ENCODE assay signal across 17 cellular contexts in genomic region chr14:68502196-68502595, GRCh38.
"Had no signal": no experiment of that assay in that cellular context is flagged by ENCODE, and none has a peak within 500 bp of the region (broad histone marks: within the 10 kb centered on the region; RNA-seq: fewer than 3 reads in every experiment).

No MANE protein-coding gene starts in this region.

- ATAC-seq: activated CD4-positive, alpha-beta T cell treated with anti-CD3 and anti-CD28 coated beads for 36 hours; activated CD8-positive, alpha-beta memory T cell treated with anti-CD3 and anti-CD28 coated beads, Interleukin-2, amount 10 ng/mL, durations not matched to agents 7 days and 5 days; gastroesophageal sphincter; stimulated activated naive CD8-positive, alpha-beta T cell treated with anti-CD3 and anti-CD28 coated beads, Interleukin-15, Interleukin-2, amounts not matched to agents 100 U/mL and 50 U/mL, for 24 hours had no signal

- H3K27ac Mint-ChIP-seq: activated CD4-positive, alpha-beta memory T cell treated with anti-CD3 and anti-CD28 coated beads for 36 hours; activated CD4-positive, alpha-beta T cell treated with anti-CD3 and anti-CD28 coated beads for 36 hours; activated CD8-positive, alpha-beta memory T cell treated with anti-CD3 and anti-CD28 coated beads, Interleukin-2, amount 10 ng/mL, durations not matched to agents 7 days and 5 days; activated naive CD4-positive, alpha-beta T cell treated with anti-CD3 and anti-CD28 coated beads, Interleukin-2, amount 50 U/mL, for 24 hours; progenitor cell of endocrine pancreas had no signal

- DNase-seq: activated CD4-positive, alpha-beta memory T cell treated with anti-CD3 and anti-CD28 coated beads for 36 hours; activated CD4-positive, alpha-beta T cell treated with anti-CD3 and anti-CD28 coated beads for 36 hours; activated CD8-positive, alpha-beta memory T cell treated with anti-CD3 and anti-CD28 coated beads, Interleukin-2, amount 10 ng/mL, durations not matched to agents 7 days and 5 days; activated effector memory CD4-positive, alpha-beta T cell treated with anti-CD3 and anti-CD28 coated beads, Interleukin-2, amount 50 U/mL, for 16 hours; activated T-cell treated with anti-CD3 and anti-CD28 coated beads, Interleukin-2, amount 50 U/mL, for 1 hour; stimulated activated CD4-positive, alpha-beta T cell treated with anti-CD3 and anti-CD28 coated beads, Interleukin-4, amount 100 ng/mL, for 24 hours; stimulated activated naive CD8-positive, alpha-beta T cell treated with anti-CD3 and anti-CD28 coated beads, Interleukin-15, Interleukin-2, amounts not matched to agents 100 U/mL and 50 U/mL, for 24 hours; T-helper 1 cell had no signal

- H3K27me3 Mint-ChIP-seq: activated CD4-positive, alpha-beta memory T cell treated with anti-CD3 and anti-CD28 coated beads for 36 hours; activated CD4-positive, alpha-beta T cell treated with anti-CD3 and anti-CD28 coated beads for 36 hours; activated CD8-positive, alpha-beta memory T cell treated with anti-CD3 and anti-CD28 coated beads, Interleukin-2, amount 10 ng/mL, durations not matched to agents 7 days and 5 days; activated naive CD4-positive, alpha-beta T cell treated with anti-CD3 and anti-CD28 coated beads, Interleukin-2, amount 50 U/mL, for 24 hours; progenitor cell of endocrine pancreas had no signal

- H3K4me3 Mint-ChIP-seq: activated CD4-positive, alpha-beta memory T cell treated with anti-CD3 and anti-CD28 coated beads for 36 hours; activated CD4-positive, alpha-beta T cell treated with anti-CD3 and anti-CD28 coated beads for 36 hours; activated CD8-positive, alpha-beta memory T cell treated with anti-CD3 and anti-CD28 coated beads, Interleukin-2, amount 10 ng/mL, durations not matched to agents 7 days and 5 days; activated naive CD4-positive, alpha-beta T cell treated with anti-CD3 and anti-CD28 coated beads, Interleukin-2, amount 50 U/mL, for 24 hours had no signal

- H3K36me3 Mint-ChIP-seq: activated CD4-positive, alpha-beta memory T cell treated with anti-CD3 and anti-CD28 coated beads for 36 hours; activated CD8-positive, alpha-beta memory T cell treated with anti-CD3 and anti-CD28 coated beads, Interleukin-2, amount 10 ng/mL, durations not matched to agents 7 days and 5 days; activated naive CD4-positive, alpha-beta T cell treated with anti-CD3 and anti-CD28 coated beads, Interleukin-2, amount 50 U/mL, for 24 hours had no signal

- FAIRE-seq: islet of Langerhans, small intestine had no signal

- H3K9me3 Mint-ChIP-seq: activated CD4-positive, alpha-beta memory T cell treated with anti-CD3 and anti-CD28 coated beads for 36 hours; activated naive CD4-positive, alpha-beta T cell treated with anti-CD3 and anti-CD28 coated beads, Interleukin-2, amount 50 U/mL, for 24 hours had no signal

- H3K36me3 ChIP-seq: adrenal gland, gastroesophageal sphincter, upper lobe of left lung had no signal

- H3K4me3 ChIP-seq: adrenal gland, gastroesophageal sphincter, upper lobe of left lung had no signal

- H3K27me3 ChIP-seq: adrenal gland, gastroesophageal sphincter, upper lobe of left lung had no signal

- H3K27ac ChIP-seq: epithelial cell of prostate, gastroesophageal sphincter, VCaP had no signal

- H3K9me3 ChIP-seq: adrenal gland, gastroesophageal sphincter, upper lobe of left lung had no signal
